Comparison of ENCODE assay signal across 1 cellular context in genomic region chr20:63739129-63740069, GRCh38.
TF ChIP-seq lines count a peak whose summit lies in the region.

A gene with protein sequence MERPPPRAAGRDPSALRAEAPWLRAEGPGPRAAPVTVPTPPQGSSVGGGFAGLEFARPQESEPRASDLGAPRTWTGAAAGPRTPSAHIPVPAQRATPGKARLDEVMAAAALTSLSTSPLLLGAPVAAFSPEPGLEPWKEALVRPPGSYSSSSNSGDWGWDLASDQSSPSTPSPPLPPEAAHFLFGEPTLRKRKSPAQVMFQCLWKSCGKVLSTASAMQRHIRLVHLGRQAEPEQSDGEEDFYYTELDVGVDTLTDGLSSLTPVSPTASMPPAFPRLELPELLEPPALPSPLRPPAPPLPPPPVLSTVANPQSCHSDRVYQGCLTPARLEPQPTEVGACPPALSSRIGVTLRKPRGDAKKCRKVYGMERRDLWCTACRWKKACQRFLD (plus strand): TSS chr20:63739776. CDS start chr20:63739913, 137 bp downstream.

TF ChIP-seq in HepG2, 621 proteins besides CTCF, POLR2A, EP300 and RAD21 (continued from another document and continues in another):
- TF ChIP-seq TEAD3 (CRISPR knock-in tag; optimal IDR thresholded peaks at IDR 0.05; ENCODE audit: borderline replicate concordance) = peak; percentile 78
- TF ChIP-seq TOPORS (CRISPR knock-in tag; IDR thresholded peaks at IDR 0.05) = peak; percentile 80
- TF ChIP-seq ZNF549 (CRISPR knock-in tag; IDR thresholded peaks at IDR 0.05) = peak; percentile 77; the same call in 1 of the 2 replicates
- peak; percentile 48; the same call in 1 of the 2 replicates for TF ChIP-seq ZSCAN29 (CRISPR knock-in tag; conservative IDR thresholded peaks at IDR 0.05)
- TF ChIP-seq, protein P1, sequence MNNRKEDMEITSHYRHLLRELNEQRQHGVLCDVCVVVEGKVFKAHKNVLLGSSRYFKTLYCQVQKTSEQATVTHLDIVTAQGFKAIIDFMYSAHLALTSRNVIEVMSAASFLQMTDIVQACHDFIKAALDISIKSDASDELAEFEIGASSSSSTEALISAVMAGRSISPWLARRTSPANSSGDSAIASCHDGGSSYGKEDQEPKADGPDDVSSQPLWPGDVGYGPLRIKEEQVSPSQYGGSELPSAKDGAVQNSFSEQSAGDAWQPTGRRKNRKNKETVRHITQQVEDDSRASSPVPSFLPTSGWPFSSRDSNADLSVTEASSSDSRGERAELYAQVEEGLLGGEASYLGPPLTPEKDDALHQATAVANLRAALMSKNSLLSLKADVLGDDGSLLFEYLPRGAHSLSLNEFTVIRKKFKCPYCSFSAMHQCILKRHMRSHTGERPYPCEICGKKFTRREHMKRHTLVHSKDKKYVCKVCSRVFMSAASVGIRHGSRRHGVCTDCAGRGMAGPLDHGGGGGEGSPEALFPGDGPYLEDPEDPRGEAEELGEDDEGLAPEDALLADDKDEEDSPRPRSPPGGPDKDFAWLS (CRISPR knock-in tag; IDR thresholded peaks at IDR 0.05; ENCODE audit: borderline replicate concordance) = no peak
- no peak; the same call in 1 of the 2 replicates for TF ChIP-seq STAT5B (CRISPR knock-in tag; IDR thresholded peaks at IDR 0.05)
- TF ChIP-seq ZNF513 (CRISPR knock-in tag; conservative IDR thresholded peaks at IDR 0.05) = no peak
- TF ChIP-seq THRA (CRISPR knock-in tag; IDR thresholded peaks at IDR 0.05; ENCODE audit: borderline replicate concordance) = peak; percentile 88
- TF ChIP-seq, protein P2, sequence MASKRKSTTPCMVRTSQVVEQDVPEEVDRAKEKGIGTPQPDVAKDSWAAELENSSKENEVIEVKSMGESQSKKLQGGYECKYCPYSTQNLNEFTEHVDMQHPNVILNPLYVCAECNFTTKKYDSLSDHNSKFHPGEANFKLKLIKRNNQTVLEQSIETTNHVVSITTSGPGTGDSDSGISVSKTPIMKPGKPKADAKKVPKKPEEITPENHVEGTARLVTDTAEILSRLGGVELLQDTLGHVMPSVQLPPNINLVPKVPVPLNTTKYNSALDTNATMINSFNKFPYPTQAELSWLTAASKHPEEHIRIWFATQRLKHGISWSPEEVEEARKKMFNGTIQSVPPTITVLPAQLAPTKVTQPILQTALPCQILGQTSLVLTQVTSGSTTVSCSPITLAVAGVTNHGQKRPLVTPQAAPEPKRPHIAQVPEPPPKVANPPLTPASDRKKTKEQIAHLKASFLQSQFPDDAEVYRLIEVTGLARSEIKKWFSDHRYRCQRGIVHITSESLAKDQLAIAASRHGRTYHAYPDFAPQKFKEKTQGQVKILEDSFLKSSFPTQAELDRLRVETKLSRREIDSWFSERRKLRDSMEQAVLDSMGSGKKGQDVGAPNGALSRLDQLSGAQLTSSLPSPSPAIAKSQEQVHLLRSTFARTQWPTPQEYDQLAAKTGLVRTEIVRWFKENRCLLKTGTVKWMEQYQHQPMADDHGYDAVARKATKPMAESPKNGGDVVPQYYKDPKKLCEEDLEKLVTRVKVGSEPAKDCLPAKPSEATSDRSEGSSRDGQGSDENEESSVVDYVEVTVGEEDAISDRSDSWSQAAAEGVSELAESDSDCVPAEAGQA (IDR thresholded peaks at IDR 0.05; ENCODE audit: low read depth) = peak; percentile 70; the same call in 1 of the 2 replicates
- TF ChIP-seq, protein P2 (CRISPR knock-in tag; IDR thresholded peaks at IDR 0.05; ENCODE audit: borderline replicate concordance) = peak; percentile 87; the same call in 1 of the 2 replicates
- TF ChIP-seq, protein P3, sequence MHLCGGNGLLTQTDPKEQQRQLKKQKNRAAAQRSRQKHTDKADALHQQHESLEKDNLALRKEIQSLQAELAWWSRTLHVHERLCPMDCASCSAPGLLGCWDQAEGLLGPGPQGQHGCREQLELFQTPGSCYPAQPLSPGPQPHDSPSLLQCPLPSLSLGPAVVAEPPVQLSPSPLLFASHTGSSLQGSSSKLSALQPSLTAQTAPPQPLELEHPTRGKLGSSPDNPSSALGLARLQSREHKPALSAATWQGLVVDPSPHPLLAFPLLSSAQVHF (CRISPR knock-in tag; IDR thresholded peaks at IDR 0.05) = no peak; the same call in 1 of the 2 replicates
- TF ChIP-seq PRPF4 (IDR thresholded peaks at IDR 0.05; ENCODE audit: low read depth, low read length, poor library complexity, severe bottlenecking) = no peak
- no peak for TF ChIP-seq ZSCAN22 (CRISPR knock-in tag; IDR thresholded peaks at IDR 0.05)
- peak; percentile 49; the same call in 1 of the 2 replicates for TF ChIP-seq SAFB2 (CRISPR knock-in tag; IDR thresholded peaks at IDR 0.05; ENCODE audit: borderline replicate concordance, low read depth)
- TF ChIP-seq ZNF879 (CRISPR knock-in tag; IDR thresholded peaks at IDR 0.05) = peak; percentile 52; the same call in 1 of the 2 replicates
- TF ChIP-seq ZNF343 (CRISPR knock-in tag; IDR thresholded peaks at IDR 0.05) = 0 out of 2 replicates have a peak, but pooled peaks have one; percentile 9
- peak; percentile 78 for TF ChIP-seq REPIN1 (CRISPR knock-in tag; IDR thresholded peaks at IDR 0.05; ENCODE audit: borderline replicate concordance, low read depth)
- no peak for TF ChIP-seq ZNF562 (CRISPR knock-in tag; IDR thresholded peaks at IDR 0.05; ENCODE audit: borderline replicate concordance)
- no peak for TF ChIP-seq DDIT3 (CRISPR knock-in tag; IDR thresholded peaks at IDR 0.05)
- TF ChIP-seq ZNF12 (CRISPR knock-in tag; IDR thresholded peaks at IDR 0.05) = no peak; the same call in none of the 2 replicates
- TF ChIP-seq SMAD9 (CRISPR knock-in tag; IDR thresholded peaks at IDR 0.05) = no peak; the same call in 1 of the 2 replicates
- TF ChIP-seq, protein P4, sequence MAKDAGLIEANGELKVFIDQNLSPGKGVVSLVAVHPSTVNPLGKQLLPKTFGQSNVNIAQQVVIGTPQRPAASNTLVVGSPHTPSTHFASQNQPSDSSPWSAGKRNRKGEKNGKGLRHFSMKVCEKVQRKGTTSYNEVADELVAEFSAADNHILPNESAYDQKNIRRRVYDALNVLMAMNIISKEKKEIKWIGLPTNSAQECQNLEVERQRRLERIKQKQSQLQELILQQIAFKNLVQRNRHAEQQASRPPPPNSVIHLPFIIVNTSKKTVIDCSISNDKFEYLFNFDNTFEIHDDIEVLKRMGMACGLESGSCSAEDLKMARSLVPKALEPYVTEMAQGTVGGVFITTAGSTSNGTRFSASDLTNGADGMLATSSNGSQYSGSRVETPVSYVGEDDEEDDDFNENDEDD (CRISPR knock-in tag; IDR thresholded peaks at IDR 0.05; ENCODE audit: borderline replicate concordance) = peak; percentile 75
- no peak for TF ChIP-seq KAT2B (IDR thresholded peaks at IDR 0.05; ENCODE audit: borderline replicate concordance, low read depth, low read length)
- peak; percentile 73 for TF ChIP-seq ZNF225 (CRISPR knock-in tag; IDR thresholded peaks at IDR 0.05)
- peak; percentile 88; the same call in 1 of the 2 replicates for TF ChIP-seq GLI4 (CRISPR knock-in tag; IDR thresholded peaks at IDR 0.05; ENCODE audit: borderline replicate concordance)
- TF ChIP-seq SP4 (CRISPR knock-in tag; IDR thresholded peaks at IDR 0.05) = peak; percentile 94
- TF ChIP-seq, protein P5, sequence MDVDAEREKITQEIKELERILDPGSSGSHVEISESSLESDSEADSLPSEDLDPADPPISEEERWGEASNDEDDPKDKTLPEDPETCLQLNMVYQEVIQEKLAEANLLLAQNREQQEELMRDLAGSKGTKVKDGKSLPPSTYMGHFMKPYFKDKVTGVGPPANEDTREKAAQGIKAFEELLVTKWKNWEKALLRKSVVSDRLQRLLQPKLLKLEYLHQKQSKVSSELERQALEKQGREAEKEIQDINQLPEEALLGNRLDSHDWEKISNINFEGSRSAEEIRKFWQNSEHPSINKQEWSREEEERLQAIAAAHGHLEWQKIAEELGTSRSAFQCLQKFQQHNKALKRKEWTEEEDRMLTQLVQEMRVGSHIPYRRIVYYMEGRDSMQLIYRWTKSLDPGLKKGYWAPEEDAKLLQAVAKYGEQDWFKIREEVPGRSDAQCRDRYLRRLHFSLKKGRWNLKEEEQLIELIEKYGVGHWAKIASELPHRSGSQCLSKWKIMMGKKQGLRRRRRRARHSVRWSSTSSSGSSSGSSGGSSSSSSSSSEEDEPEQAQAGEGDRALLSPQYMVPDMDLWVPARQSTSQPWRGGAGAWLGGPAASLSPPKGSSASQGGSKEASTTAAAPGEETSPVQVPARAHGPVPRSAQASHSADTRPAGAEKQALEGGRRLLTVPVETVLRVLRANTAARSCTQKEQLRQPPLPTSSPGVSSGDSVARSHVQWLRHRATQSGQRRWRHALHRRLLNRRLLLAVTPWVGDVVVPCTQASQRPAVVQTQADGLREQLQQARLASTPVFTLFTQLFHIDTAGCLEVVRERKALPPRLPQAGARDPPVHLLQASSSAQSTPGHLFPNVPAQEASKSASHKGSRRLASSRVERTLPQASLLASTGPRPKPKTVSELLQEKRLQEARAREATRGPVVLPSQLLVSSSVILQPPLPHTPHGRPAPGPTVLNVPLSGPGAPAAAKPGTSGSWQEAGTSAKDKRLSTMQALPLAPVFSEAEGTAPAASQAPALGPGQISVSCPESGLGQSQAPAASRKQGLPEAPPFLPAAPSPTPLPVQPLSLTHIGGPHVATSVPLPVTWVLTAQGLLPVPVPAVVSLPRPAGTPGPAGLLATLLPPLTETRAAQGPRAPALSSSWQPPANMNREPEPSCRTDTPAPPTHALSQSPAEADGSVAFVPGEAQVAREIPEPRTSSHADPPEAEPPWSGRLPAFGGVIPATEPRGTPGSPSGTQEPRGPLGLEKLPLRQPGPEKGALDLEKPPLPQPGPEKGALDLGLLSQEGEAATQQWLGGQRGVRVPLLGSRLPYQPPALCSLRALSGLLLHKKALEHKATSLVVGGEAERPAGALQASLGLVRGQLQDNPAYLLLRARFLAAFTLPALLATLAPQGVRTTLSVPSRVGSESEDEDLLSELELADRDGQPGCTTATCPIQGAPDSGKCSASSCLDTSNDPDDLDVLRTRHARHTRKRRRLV (CRISPR knock-in tag; IDR thresholded peaks at IDR 0.05) = no peak
- peak; percentile 43; the same call in 1 of the 2 replicates for TF ChIP-seq FOXC1 (CRISPR knock-in tag; IDR thresholded peaks at IDR 0.05; ENCODE audit: borderline replicate concordance)
- TF ChIP-seq ZNF83 (CRISPR knock-in tag; IDR thresholded peaks at IDR 0.05; ENCODE audit: borderline replicate concordance) = peak; percentile 73; the same call in 1 of the 2 replicates
- peak; percentile 78 for TF ChIP-seq CEBPG (CRISPR knock-in tag; IDR thresholded peaks at IDR 0.05)
- peak; percentile 87 for TF ChIP-seq ZBED4 (CRISPR knock-in tag; IDR thresholded peaks at IDR 0.05; ENCODE audit: borderline replicate concordance)
